15 cellular contexts compared by ENCODE assay signal in genomic region chr6:140316966-140317365, GRCh38.
"Had no signal": no experiment of that assay in that cellular context is flagged by ENCODE, and none has a peak within 500 bp of the region (broad histone marks: within the 10 kb centered on the region; RNA-seq: fewer than 3 reads in every experiment).

No MANE protein-coding gene starts in this region.

- H3K36me3 Mint-ChIP-seq: memory B cell; naive thymus-derived CD4-positive, alpha-beta T cell; neural progenitor cell had no signal

- H3K27me3 Mint-ChIP-seq: activated CD4-positive, alpha-beta T cell treated with anti-CD3 and anti-CD28 coated beads, Interleukin-2, amount 10 ng/mL, durations not matched to agents 24 days and 14 days; dendritic cell treated with granulocyte-macrophage colony-stimulating factor and Interleukin-4, amounts not matched to agents 40 ng/mL and 50 ng/mL, for 4 days; memory B cell; naive thymus-derived CD4-positive, alpha-beta T cell; progenitor cell of endocrine pancreas had no signal

- H3K9me3 ChIP-seq: thoracic aorta had no signal

- H3K27ac Mint-ChIP-seq: activated CD4-positive, alpha-beta T cell treated with anti-CD3 and anti-CD28 coated beads, Interleukin-2, amount 10 ng/mL, durations not matched to agents 24 days and 14 days; dendritic cell treated with granulocyte-macrophage colony-stimulating factor and Interleukin-4, amounts not matched to agents 40 ng/mL and 50 ng/mL, for 4 days; memory B cell; naive thymus-derived CD4-positive, alpha-beta T cell; neural progenitor cell; progenitor cell of endocrine pancreas had no signal

- H3K9ac ChIP-seq: neural progenitor cell had no signal

- H2AFZ ChIP-seq: neural progenitor cell had no signal

- H3K4me3 ChIP-seq: neural progenitor cell, thoracic aorta had no signal

- H3K4me2 ChIP-seq: neural progenitor cell had no signal

- H3K4me3 Mint-ChIP-seq: activated CD4-positive, alpha-beta T cell treated with anti-CD3 and anti-CD28 coated beads, Interleukin-2, amount 10 ng/mL, durations not matched to agents 24 days and 14 days; dendritic cell treated with granulocyte-macrophage colony-stimulating factor and Interleukin-4, amounts not matched to agents 40 ng/mL and 50 ng/mL, for 4 days; memory B cell; naive thymus-derived CD4-positive, alpha-beta T cell; neural progenitor cell had no signal

- H3K27me3 ChIP-seq: neural progenitor cell had no signal

- H3K27ac ChIP-seq: neural progenitor cell, thoracic aorta had no signal

- DNase-seq: activated CD4-positive, alpha-beta T cell treated with anti-CD3 and anti-CD28 coated beads, Interleukin-2, amount 10 ng/mL, durations not matched to agents 24 days and 14 days; activated CD4-positive, CD25-positive, alpha-beta regulatory T cell; activated naive CD4-positive, alpha-beta T cell treated with Interleukin-2 at 50 U/mL for 16 hours; effector memory CD4-positive, alpha-beta T cell; foreskin fibroblast; naive thymus-derived CD4-positive, alpha-beta T cell; stimulated activated CD4-positive, alpha-beta T cell treated with anti-CD3 and anti-CD28 coated beads, Interleukin-4, amount 100 ng/mL, for 1 hour; T-helper 1 cell; T1000 had no signal

- ATAC-seq: naive thymus-derived CD4-positive, alpha-beta T cell; SK-N-SH treated with all-trans-retinoic acid at 6 μM for 48 hours had no signal

- H3K4me1 Mint-ChIP-seq: activated CD4-positive, alpha-beta T cell treated with anti-CD3 and anti-CD28 coated beads, Interleukin-2, amount 10 ng/mL, durations not matched to agents 24 days and 14 days had no signal

- H3K36me3 ChIP-seq: neural progenitor cell, thoracic aorta had no signal
